ENCODE assay signal across 9 cellular contexts in genomic region chr17:50501054-50501453, GRCh38. TPM values are rescaled to one million over a fixed set of nuclear protein-coding genes. Genes with fewer than 3 reads are reported as not detected.
DNase-seq lines count a peak whose midpoint lies in the region; ATAC-seq, FAIRE-seq and TF ChIP-seq lines count a peak whose summit lies in the region.
"Had no signal": no experiment of that assay in that cellular context is flagged by ENCODE, and none has a peak within 500 bp of the region (broad histone marks: within the 10 kb centered on the region; RNA-seq: fewer than 3 reads in every experiment).

No MANE protein-coding gene starts in this region.

- no peak overlapping the region for H3K9ac ChIP-seq in parathyroid adenoma

- peak; percentile 25 for DNase-seq in NCI-H510A treated with DMSO at 0.1 percent for 48 hours (lab: John Stamatoyannopoulos, UW)
- DNase-seq in NCI-H510A (lab: John Stamatoyannopoulos, UW) = no peak
- peak; percentile 45 for DNase-seq in NCI-H460 (ENCODE audit: extremely low read depth, low read depth)
- no peak for DNase-seq in bronchial epithelial cell (ENCODE audit: low read depth)
- no peak for DNase-seq in DMS153 (lab: John Stamatoyannopoulos, UW)
- DNase-seq: DMS79 treated with DMSO at 0.1 percent for 48 hours had no signal

- peaks cover 7% of the 10 kb centered on the region for H3K4me1 ChIP-seq in parathyroid adenoma

- H3K4me3 ChIP-seq in bronchial epithelial cell (ENCODE audit: low read depth, low read length) (no peak overlapping the region), parathyroid adenoma (ENCODE audit: low read depth, low read length) (no peak overlapping the region)

- no peak overlapping the region for H3K27ac ChIP-seq in parathyroid adenoma

- no peak overlapping the region for H3K4me2 ChIP-seq in parathyroid adenoma (ENCODE audit: low read length)

- H3K27me3 ChIP-seq in bronchial epithelial cell (ENCODE audit: control insufficient read depth, insufficient read depth, low read length) = no peaks in the 10 kb centered on the region
- H3K27me3 ChIP-seq in parathyroid adenoma (ENCODE audit: control insufficient read depth, insufficient read depth, low read length) = no peaks in the 10 kb centered on the region

- no peaks in the 10 kb centered on the region for H3K9me3 ChIP-seq in parathyroid adenoma (ENCODE audit: control insufficient read depth, low read length)

- peak; percentile 27 for TF ChIP-seq CTCF in bronchial epithelial cell (IDR thresholded peaks at IDR 0.05; ENCODE audit: insufficient read depth, low read length, severe bottlenecking)
- peak; percentile 39 for TF ChIP-seq CTCF in parathyroid adenoma (IDR thresholded peaks at IDR 0.05)

- no peak for FAIRE-seq in bronchial epithelial cell (lab: Jason Lieb, UNC)

- H3K36me3 ChIP-seq in bronchial epithelial cell (ENCODE audit: control insufficient read depth, insufficient read depth, low read length) (no peaks in the 10 kb centered on the region), parathyroid adenoma (ENCODE audit: control insufficient read depth, insufficient read depth, low read length) (no peaks in the 10 kb centered on the region)

- H2AFZ ChIP-seq in parathyroid adenoma = no peak overlapping the region

- no peak for ATAC-seq in HG03457 (IDR thresholded peaks at IDR 0.05; ENCODE audit: unreplicated experiment)
- ATAC-seq in GM21367 (IDR thresholded peaks at IDR 0.05; ENCODE audit: unreplicated experiment) = no peak

- H3K79me2 ChIP-seq in parathyroid adenoma = no peaks in the 10 kb centered on the region

RNA-seq across cellular contexts. Expression of gene MYCBPAP, which starts 7.2 kb away (rescaled TPM):
- 0.89 and 1.0 TPM in 2 replicates for total RNA-seq in NCI-H460 (2014; rRNA removed; shearing (Covaris generic))
- polyA plus RNA-seq in NCI-H460 (2014; cell fraction: nucleus; rRNA removed) = 0.43 and 2.4 TPM in 2 replicates
- total RNA-seq in bronchial epithelial cell = 0.13 and 0.26 TPM in 2 replicates

RNA-seq across cellular contexts. Expression of gene RSAD1, which starts 22.4 kb away (rescaled TPM):
- 28.8 and 33.9 TPM in 2 replicates for total RNA-seq in NCI-H460 (2014; rRNA removed; shearing (Covaris generic))
- polyA plus RNA-seq in NCI-H460 (2014; cell fraction: nucleus; rRNA removed) = 98.8 and 136 TPM in 2 replicates
- total RNA-seq in bronchial epithelial cell = 11.5 and 14.2 TPM in 2 replicates

RNA-seq across cellular contexts. Expression of gene EPN3, which starts 31.5 kb away (rescaled TPM):
- 0.02 TPM in 1 of 2 replicates, not detected in the other for total RNA-seq in NCI-H460 (2014; rRNA removed; shearing (Covaris generic))
- 0.14 and 0.25 TPM in 2 replicates for polyA plus RNA-seq in NCI-H460 (2014; cell fraction: nucleus; rRNA removed)
- total RNA-seq in bronchial epithelial cell = 2.9 and 10.9 TPM in 2 replicates

RNA-seq across cellular contexts. Expression of gene CHAD, which starts 32.4 kb away (rescaled TPM):
- total RNA-seq in NCI-H460 (2014; rRNA removed; shearing (Covaris generic)) = not detected in 2 replicates
- not detected in 2 replicates for polyA plus RNA-seq in NCI-H460 (2014; cell fraction: nucleus; rRNA removed)
- not detected in 2 replicates for total RNA-seq in bronchial epithelial cell

RNA-seq across cellular contexts. Expression of gene SPATA20, which starts 45.9 kb away (rescaled TPM):
- total RNA-seq in NCI-H460 (2014; rRNA removed; shearing (Covaris generic)) = 73.6 and 82.8 TPM in 2 replicates
- polyA plus RNA-seq in NCI-H460 (2014; cell fraction: nucleus; rRNA removed) = 457 and 474 TPM in 2 replicates
- total RNA-seq in bronchial epithelial cell = 18.6 and 25.0 TPM in 2 replicates

Comparison
In these comparisons a context has a peak if more than half of its experiments do, and no peak if none do; other contexts are left out.
1. DNase-seq: peak in NCI-H510A treated with DMSO at 0.1 percent for 48 hours (single experiment) and NCI-H460 (single experiment); none in NCI-H510A (single experiment), bronchial epithelial cell (single experiment) and DMS153 (single experiment).